In the genomic region with DNA sequence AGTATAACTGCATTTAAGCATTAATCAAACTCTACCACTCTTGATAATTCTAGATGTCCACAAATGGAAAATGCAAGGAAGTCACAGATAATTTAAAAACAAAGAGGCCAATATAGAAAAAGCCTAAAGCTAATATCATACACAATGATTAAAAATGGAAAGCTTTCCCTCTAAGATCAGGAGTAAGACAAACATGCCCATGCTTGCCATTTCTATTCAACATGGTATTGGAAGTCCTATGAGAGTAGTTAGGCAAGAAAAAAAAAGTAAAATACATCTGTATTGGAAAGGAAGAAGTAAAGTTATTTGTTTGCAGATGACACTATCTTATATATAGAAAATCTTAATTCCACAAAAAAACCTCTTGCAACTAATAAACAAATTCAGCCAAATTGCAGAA, we compare ENCODE assay signal across 7 cellular contexts.
"Had no signal": no experiment of that assay in that cellular context is flagged by ENCODE, and none has a peak within 500 bp of the region (broad histone marks: within the 10 kb centered on the region; RNA-seq: fewer than 3 reads in every experiment).

No MANE protein-coding gene starts in this region.

- H3K9ac ChIP-seq: GM23248 had no signal

- H2AFZ ChIP-seq: GM23248 had no signal

- H3K27ac ChIP-seq: GM23248, HL-60 had no signal

- H3K9me3 ChIP-seq: HAP-1 had no signal

- H3K4me1 ChIP-seq: HAP-1 had no signal

- DNase-seq: GM23248, GOT3, H7, HFFc6 had no signal

- H3K36me3 ChIP-seq: HAP-1 had no signal

- FAIRE-seq: HepG2 had no signal

- H3K4me3 ChIP-seq: GM23248, HAP-1 had no signal
